14 cellular contexts compared by ENCODE assay signal in genomic region chr9:27407966-27408365, GRCh38.
DNase-seq lines count a peak whose midpoint lies in the region; ATAC-seq and TF ChIP-seq lines count a peak whose summit lies in the region.
"Had no signal": no experiment of that assay in that cellular context is flagged by ENCODE, and none has a peak within 500 bp of the region (broad histone marks: within the 10 kb centered on the region; RNA-seq: fewer than 3 reads in every experiment).

No MANE protein-coding gene starts in this region.

- peak; percentile 77 for DNase-seq in HT1080 (ENCODE audit: low read depth)
- DNase-seq in cardiac fibroblast (ENCODE audit: low read depth in 2 of 2), result peak; percentile 26 to 64
- peak; percentile 84 for DNase-seq in kidney tubule cell (ENCODE audit: low spot score)
- no peak for DNase-seq in transverse colon
- DNase-seq in G401 (ENCODE audit: low spot score), result no peak
- DNase-seq in nephron progenitor cell, result no peak
- DNase-seq in OCI-LY7 (ENCODE audit: low spot score), result no peak
- DNase-seq: activated T-cell treated with anti-CD3 and anti-CD28 coated beads, Interleukin-2, amount 50 U/mL, for 72 hours; NCI-H510A; SIG-M5; stimulated activated CD4-positive, alpha-beta T cell treated with anti-CD3 and anti-CD28 coated beads, Interleukin-4, amount 100 ng/mL, for 4 hours; stimulated activated naive CD8-positive, alpha-beta T cell treated with anti-CD3 and anti-CD28 coated beads, Interleukin-15, amount 100 ng/mL, for 72 hours had no signal

- H3K79me2 ChIP-seq in OCI-LY7 (ENCODE audit: insufficient read depth, low read depth, low read length), result no peaks in the 10 kb centered on the region
- H3K79me2 ChIP-seq: parathyroid adenoma had no signal

- no peak for TF ChIP-seq POLR2A in transverse colon (IDR thresholded peaks at IDR 0.05)

- H3K4me2 ChIP-seq in OCI-LY7 (ENCODE audit: low read length), result no peak overlapping the region

- peaks cover 28% of the 10 kb centered on the region for H3K36me3 Mint-ChIP-seq in nephron progenitor cell (ENCODE audit: low read depth)

- no peak for TF ChIP-seq EP300 in transverse colon (IDR thresholded peaks at IDR 0.05; ENCODE audit: low read depth)

- no peak overlapping the region for H3K4me3 Mint-ChIP-seq in nephron progenitor cell
- H3K4me3 Mint-ChIP-seq: activated T-cell treated with anti-CD3 and anti-CD28 coated beads, Interleukin-2, amount 50 U/mL, for 72 hours; stimulated activated naive CD8-positive, alpha-beta T cell treated with anti-CD3 and anti-CD28 coated beads, Interleukin-15, amount 100 ng/mL, for 72 hours had no signal

- H3K27ac ChIP-seq in transverse colon, result peak overlapping the region in 3 of 4 donors; percentile 28 to 52 (median 44)
- no peak overlapping the region for H3K27ac ChIP-seq in OCI-LY7 (ENCODE audit: low read depth, low read length, poor library complexity, severe bottlenecking)
- H3K27ac ChIP-seq: parathyroid adenoma had no signal

- intact Hi-C loops in transverse colon (cut with DNase I; ENCODE audit: low total_unique reads), result no loop called here
- intact Hi-C loops in OCI-LY7 (cut with micrococcal nuclease; ENCODE audit: unreplicated experiment), result no loop called here

- peaks cover 21% of the 10 kb centered on the region for H3K9me3 Mint-ChIP-seq in nephron progenitor cell
- H3K9me3 Mint-ChIP-seq: stimulated activated naive CD8-positive, alpha-beta T cell treated with anti-CD3 and anti-CD28 coated beads, Interleukin-15, amount 100 ng/mL, for 72 hours had no signal

- H3K9me3 ChIP-seq in transverse colon (no peaks in the 10 kb centered on the region), OCI-LY7 (ENCODE audit: low read length) (no peaks in the 10 kb centered on the region)

- H3K4me1 ChIP-seq in transverse colon, result peaks cover 2 to 24% (median 9%) of the 10 kb centered on the region in 4 donors
- no peaks in the 10 kb centered on the region for H3K4me1 ChIP-seq in OCI-LY7 (ENCODE audit: insufficient read depth, low read length, poor library complexity, severe bottlenecking)
- H3K4me1 ChIP-seq: parathyroid adenoma had no signal

- H2AFZ ChIP-seq in OCI-LY7 (ENCODE audit: low read length), result no peak overlapping the region
- H2AFZ ChIP-seq: parathyroid adenoma had no signal

- no peaks in the 10 kb centered on the region for H3K27me3 Mint-ChIP-seq in nephron progenitor cell (ENCODE audit: low read depth, poor library complexity)
- H3K27me3 Mint-ChIP-seq: stimulated activated naive CD8-positive, alpha-beta T cell treated with anti-CD3 and anti-CD28 coated beads, Interleukin-15, amount 100 ng/mL, for 72 hours had no signal

- no peaks in the 10 kb centered on the region for H3K27me3 ChIP-seq in transverse colon

- no peaks in the 10 kb centered on the region for H4K20me1 ChIP-seq in OCI-LY7 (ENCODE audit: insufficient read depth, low read length)

- H3K27ac Mint-ChIP-seq in nephron progenitor cell, result no peak overlapping the region
- H3K27ac Mint-ChIP-seq: activated T-cell treated with anti-CD3 and anti-CD28 coated beads, Interleukin-2, amount 50 U/mL, for 72 hours had no signal

- no peak for ATAC-seq in HG02852 (IDR thresholded peaks at IDR 0.05; ENCODE audit: unreplicated experiment)
- ATAC-seq: activated T-cell treated with anti-CD3 and anti-CD28 coated beads, Interleukin-2, amount 50 U/mL, for 72 hours; stimulated activated naive CD8-positive, alpha-beta T cell treated with anti-CD3 and anti-CD28 coated beads, Interleukin-15, amount 100 ng/mL, for 72 hours had no signal

- 78 to 84% methylated on average over 5 of the region's 5 CpGs for WGBS in transverse colon (ENCODE audit: low coverage in 1 of 2), 2 donors

- TF ChIP-seq CTCF in cardiac fibroblast (IDR thresholded peaks at IDR 0.05; ENCODE audit: low read depth, low read length) (no peak), transverse colon (IDR thresholded peaks at IDR 0.05) (no peak), nephron progenitor cell (IDR thresholded peaks at IDR 0.05) (no peak), OCI-LY7 (conservative IDR thresholded peaks at IDR 0.05; ENCODE audit: low read length) (no peak)

- no peak overlapping the region for H3K4me3 ChIP-seq in cardiac fibroblast (replicated peaks in 1 of 2; ENCODE audit: low read depth in 2 of 2, low read length in 2 of 2)
- no peak overlapping the region for H3K4me3 ChIP-seq in transverse colon
- no peak overlapping the region for H3K4me3 ChIP-seq in OCI-LY7 (ENCODE audit: low read depth, low read length, poor library complexity, severe bottlenecking)

- no peaks in the 10 kb centered on the region for H3K9me2 ChIP-seq in OCI-LY7 (ENCODE audit: insufficient read depth, low read length)

- in situ Hi-C loops in transverse colon (cut with MboI; ENCODE audit: low pct_ligation_motif_present in 1 of 4, low pct_unique_long_range_greater_than_20kb in 1 of 4, low sequenced_read_pairs in 3 of 4) (no loop called here), G401 (cut with HindIII; ENCODE audit: low sequenced_read_pairs) (no loop called here)

- no TSS peak for BruUV-seq in OCI-LY7 (replicated peaks; lab: Mats Ljungman, UMichigan)

- H3K4me1 Mint-ChIP-seq in nephron progenitor cell, result peaks cover 39% of the 10 kb centered on the region
- H3K4me1 Mint-ChIP-seq: stimulated activated naive CD8-positive, alpha-beta T cell treated with anti-CD3 and anti-CD28 coated beads, Interleukin-15, amount 100 ng/mL, for 72 hours had no signal

- H3K36me3 ChIP-seq in transverse colon (no peaks in the 10 kb centered on the region), OCI-LY7 (ENCODE audit: insufficient read depth, low read length) (no peaks in the 10 kb centered on the region)

- CTCF ChIA-PET in OCI-LY7 (lab: Charles Lee; ENCODE audit: unreplicated experiment), result no interaction called here

- POLR2A ChIA-PET in OCI-LY7 (lab: Charles Lee), result interaction anchor here (1.1 kb wide), 1 partner anchor 28 kb away, joined by 3 read pairs; no protein-coding TSS in a partner anchor

Comparison
In these comparisons a context has a peak if more than half of its experiments do, and no peak if none do; other contexts are left out.
1. DNase-seq: peak in HT1080 (single experiment), cardiac fibroblast (2 of 2) and kidney tubule cell (single experiment); none in transverse colon (single experiment), G401 (single experiment), nephron progenitor cell (single experiment) and OCI-LY7 (single experiment).